Comparison of ENCODE assay signal across 19 cellular contexts in genomic region chrX:112888916-112889315, GRCh38. TPM values are rescaled to one million over a fixed set of nuclear protein-coding genes. Genes with fewer than 3 reads are reported as not detected.
DNase-seq lines count a peak whose midpoint lies in the region; ATAC-seq and TF ChIP-seq lines count a peak whose summit lies in the region.
"Had no signal": no experiment of that assay in that cellular context is flagged by ENCODE, and none has a peak within 500 bp of the region (broad histone marks: within the 10 kb centered on the region; RNA-seq: fewer than 3 reads in every experiment).

No MANE protein-coding gene starts in this region.

- H3K9me3 Mint-ChIP-seq in nephron, result no peaks in the 10 kb centered on the region
- no peaks in the 10 kb centered on the region for H3K9me3 Mint-ChIP-seq in activated T-cell treated with anti-CD3 and anti-CD28 coated beads, Interleukin-2, amount 50 U/mL, for 4 hours
- H3K9me3 Mint-ChIP-seq: H9; T-helper 1 cell treated with Interleukin-12 subunit alpha and Interleukin-12 subunit beta and Interleukin-4 antibody, amounts not matched to agents 30 μg/mL and 1 μg/mL, for 36 hours had no signal

- H3K36me3 ChIP-seq in BLaER1 (no peaks in the 10 kb centered on the region), DND-41 (ENCODE audit: insufficient read depth, low read length) (no peaks in the 10 kb centered on the region)

- no peaks in the 10 kb centered on the region for H3K36me3 Mint-ChIP-seq in nephron (ENCODE audit: low read depth)
- H3K36me3 Mint-ChIP-seq in activated T-cell treated with anti-CD3 and anti-CD28 coated beads, Interleukin-2, amount 50 U/mL, for 4 hours (ENCODE audit: insufficient read depth), result no peaks in the 10 kb centered on the region
- H3K36me3 Mint-ChIP-seq: CD4-positive, alpha-beta memory T cell had no signal

- no peak overlapping the region for H3K4me3 ChIP-seq in BLaER1
- no peak overlapping the region for H3K4me3 ChIP-seq in DND-41 (ENCODE audit: low read depth in 1 of 2, low read length in 2 of 2)

- H3K27ac ChIP-seq in BLaER1 (no peak overlapping the region), DND-41 (ENCODE audit: low read length) (no peak overlapping the region)

- peak overlapping the region; percentile 92 to 96 (median 94) for H3K27ac Mint-ChIP-seq in nephron
- H3K27ac Mint-ChIP-seq: B cell; CD4-positive, alpha-beta memory T cell; H9; T-helper 1 cell treated with Interleukin-12 subunit alpha and Interleukin-12 subunit beta and Interleukin-4 antibody, amounts not matched to agents 30 μg/mL and 1 μg/mL, for 36 hours had no signal

- H3K9ac ChIP-seq in BLaER1 (no peak overlapping the region), DND-41 (ENCODE audit: low read depth, low read length) (no peak overlapping the region)

- H2AFZ ChIP-seq in DND-41 (ENCODE audit: low read depth, low read length), result no peak overlapping the region

- H3K27me3 ChIP-seq in BLaER1 (peaks cover 87% of the 10 kb centered on the region), DND-41 (ENCODE audit: insufficient read depth, low read length, poor library complexity) (no peaks in the 10 kb centered on the region)

- TF ChIP-seq CTCF in DND-41 (IDR thresholded peaks at IDR 0.05; ENCODE audit: borderline replicate concordance, extremely low read depth, low read length, poor library complexity, severe bottlenecking), result no peak
- TF ChIP-seq CTCF in nephron (IDR thresholded peaks at IDR 0.05; ENCODE audit: unreplicated experiment in 3 of 3), result no peak

- no peaks in the 10 kb centered on the region for H3K79me2 ChIP-seq in DND-41 (ENCODE audit: insufficient read depth, low read length)

- peaks cover 4% of the 10 kb centered on the region for H3K27me3 Mint-ChIP-seq in nephron (ENCODE audit: low read depth)
- H3K27me3 Mint-ChIP-seq in activated T-cell treated with anti-CD3 and anti-CD28 coated beads, Interleukin-2, amount 50 U/mL, for 4 hours (ENCODE audit: low read depth), result no peaks in the 10 kb centered on the region
- H3K27me3 Mint-ChIP-seq: B cell; CD4-positive, alpha-beta memory T cell had no signal

- H3K4me1 ChIP-seq in BLaER1 (peaks cover 23% of the 10 kb centered on the region), DND-41 (ENCODE audit: insufficient read depth, low read length) (0 out of 2 replicates have a peak, but pooled peaks cover 4% of the 10 kb centered on the region)

- no peaks in the 10 kb centered on the region for H4K20me1 ChIP-seq in BLaER1
- H4K20me1 ChIP-seq in DND-41 (ENCODE audit: insufficient read depth, low read length), result no peaks in the 10 kb centered on the region

- DNase-seq in DND-41, result peak; percentile 7
- DNase-seq in NCI-H69 (lab: John Stamatoyannopoulos, UW), result peak; percentile 82
- DNase-seq in A172 (ENCODE audit: low spot score), result no peak
- DNase-seq in NCI-H2196 (lab: John Stamatoyannopoulos, UW; ENCODE audit: unreplicated experiment), result no peak
- DNase-seq in activated T-cell treated with anti-CD3 and anti-CD28 coated beads, Interleukin-2, amount 50 U/mL, for 4 hours, result no peak
- DNase-seq: CD4-positive, alpha-beta memory T cell; DMS79; H9; IMR-90; NCI-H1436; NCI-H226; NCI-H524 treated with DMSO at 0.1 percent for 48 hours; NK-92 treated with Interleukin-12 subunit alpha and Interleukin-12 subunit beta, amount 100 ng/mL, for 24 hours; OCI-M1 had no signal

- no peak; the same call in 2 of the 3 replicates for ATAC-seq in DND-41 (ENCODE audit: insufficient read depth, low read depth)
- no peak for ATAC-seq in activated T-cell treated with anti-CD3 and anti-CD28 coated beads, Interleukin-2, amount 50 U/mL, for 4 hours

- H3K4me3 Mint-ChIP-seq in nephron, result no peak overlapping the region
- H3K4me3 Mint-ChIP-seq in activated T-cell treated with anti-CD3 and anti-CD28 coated beads, Interleukin-2, amount 50 U/mL, for 4 hours, result no peak overlapping the region
- H3K4me3 Mint-ChIP-seq: B cell; H9; T-helper 1 cell treated with Interleukin-12 subunit alpha and Interleukin-12 subunit beta and Interleukin-4 antibody, amounts not matched to agents 30 μg/mL and 1 μg/mL, for 36 hours had no signal

- no peaks in the 10 kb centered on the region for H3K9me3 ChIP-seq in BLaER1
- no peaks in the 10 kb centered on the region for H3K9me3 ChIP-seq in DND-41 (ENCODE audit: insufficient read depth, low read length, severe bottlenecking)

- H3K4me2 ChIP-seq in BLaER1, result peak overlapping the region; percentile 48
- no peak overlapping the region for H3K4me2 ChIP-seq in DND-41 (ENCODE audit: insufficient read depth, low read length)

- peaks cover 31% of the 10 kb centered on the region for H3K4me1 Mint-ChIP-seq in nephron
- peaks cover 14% of the 10 kb centered on the region for H3K4me1 Mint-ChIP-seq in activated T-cell treated with anti-CD3 and anti-CD28 coated beads, Interleukin-2, amount 50 U/mL, for 4 hours (ENCODE audit: low read depth)
- H3K4me1 Mint-ChIP-seq: H9 had no signal

RNA-seq across cellular contexts. Expression of gene AMOT, which starts 48.3 kb away (rescaled TPM):
- 1.7 and 3.2 TPM in 2 replicates for total RNA-seq in A172 (2014; rRNA removed; shearing (Covaris generic))
- total RNA-seq in activated T-cell treated with anti-CD3 and anti-CD28 coated beads, Interleukin-2, amount 50 U/mL, for 4 hours, result 1 to 10 TPM in 2 of 3 donors, under 1 TPM in 1; 0.56 to 1.3 (median 1.0) TPM
- total RNA-seq: G401 had no signal

Comparison
In these comparisons a context has a peak if more than half of its experiments do, and no peak if none do; other contexts are left out.
1. DNase-seq: peak in DND-41 (single experiment) and NCI-H69 (single experiment); none in A172 (single experiment), NCI-H2196 (single experiment) and activated T-cell treated with anti-CD3 and anti-CD28 coated beads, Interleukin-2, amount 50 U/mL, for 4 hours (single experiment).